ENCODE assay signal across 9 cellular contexts in the genomic region with DNA sequence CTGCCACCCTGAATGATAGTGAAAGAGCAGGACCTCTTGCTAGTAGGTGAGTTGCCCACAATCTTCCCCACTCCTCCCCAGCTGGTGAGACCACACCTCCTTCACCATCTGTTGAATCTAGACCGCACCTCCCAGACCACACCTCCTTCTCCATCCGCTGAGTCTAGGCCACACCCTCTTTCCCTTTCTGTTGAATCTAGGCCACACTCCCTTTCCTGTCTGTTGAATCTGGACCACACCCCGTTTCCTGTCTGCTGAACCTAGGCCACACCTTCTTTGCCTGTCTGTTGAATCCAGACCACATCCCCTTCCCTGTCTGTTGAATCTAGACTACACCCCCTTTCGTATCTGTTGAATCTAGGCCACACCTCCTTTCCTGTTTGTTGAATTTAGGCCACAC.
DNase-seq lines count a peak whose midpoint lies in the region; ATAC-seq and TF ChIP-seq lines count a peak whose summit lies in the region.
"Had no signal": no experiment of that assay in that cellular context is flagged by ENCODE, and none has a peak within 500 bp of the region (broad histone marks: within the 10 kb centered on the region; RNA-seq: fewer than 3 reads in every experiment).

No MANE protein-coding gene starts in this region.

- H3K36me3 ChIP-seq in right atrium auricular region = no peaks in the 10 kb centered on the region

- no peak for TF ChIP-seq CTCF in right atrium auricular region (IDR thresholded peaks at IDR 0.05)
- TF ChIP-seq CTCF in activated B cell treated with CpG ODN at 0.5 μM for 24 hours (IDR thresholded peaks at IDR 0.05) = no peak

- H3K27me3 ChIP-seq in right atrium auricular region = no peaks in the 10 kb centered on the region

- CTCF ChIA-PET in activated B cell treated with CpG ODN at 0.5 μM for 24 hours (lab: Charles Lee) = no interaction called here

- H3K36me3 Mint-ChIP-seq in activated B cell treated with CpG ODN at 0.5 μM for 24 hours (ENCODE audit: low read depth) = no peaks in the 10 kb centered on the region

- no peaks in the 10 kb centered on the region for H3K4me1 ChIP-seq in right atrium auricular region
- H3K4me1 ChIP-seq: psoas muscle had no signal

- POLR2A ChIA-PET in activated B cell treated with CpG ODN at 0.5 μM for 24 hours (lab: Charles Lee) = no interaction called here

- no peaks in the 10 kb centered on the region for H3K9me3 ChIP-seq in right atrium auricular region
- H3K9me3 ChIP-seq: psoas muscle had no signal

- H3K27ac ChIP-seq in right atrium auricular region = no peak overlapping the region
- H3K27ac ChIP-seq: psoas muscle had no signal

- H3K9me3 Mint-ChIP-seq in activated B cell treated with CpG ODN at 0.5 μM for 24 hours = peaks cover 6% of the 10 kb centered on the region

- ATAC-seq in Right ventricle myocardium inferior (peak; percentile 37), HG03521 (IDR thresholded peaks at IDR 0.05; ENCODE audit: unreplicated experiment) (peak; percentile 63), activated B cell treated with CpG ODN at 0.5 μM for 24 hours (ENCODE audit: low read depth) (peak; percentile 40)

- no peak overlapping the region for H3K4me3 ChIP-seq in right atrium auricular region
- H3K4me3 ChIP-seq: psoas muscle had no signal

- intact Hi-C loops in Right ventricle myocardium inferior (cut with DNase I) (no loop called here), activated B cell treated with CpG ODN at 0.5 μM for 24 hours (cut with micrococcal nuclease) (no loop called here)

- H3K4me3 Mint-ChIP-seq in activated B cell treated with CpG ODN at 0.5 μM for 24 hours = no peak overlapping the region

- H3K27ac Mint-ChIP-seq in activated B cell treated with CpG ODN at 0.5 μM for 24 hours = no peak overlapping the region

- no peaks in the 10 kb centered on the region for H3K27me3 Mint-ChIP-seq in activated B cell treated with CpG ODN at 0.5 μM for 24 hours

- H3K4me1 Mint-ChIP-seq in activated B cell treated with CpG ODN at 0.5 μM for 24 hours = peaks cover 7% of the 10 kb centered on the region

- DNase-seq in Right ventricle myocardium inferior (ENCODE audit: missing footprints) = no peak
- DNase-seq in right atrium auricular region (ENCODE audit: low spot score) = no peak
- no peak for DNase-seq in activated B cell treated with CpG ODN at 0.5 μM for 24 hours
- DNase-seq in germinal center (ENCODE audit: low spot score) = peak; percentile 5
- no peak for DNase-seq in NCI-H446 treated with DMSO at 0.1 percent for 48 hours (lab: John Stamatoyannopoulos, UW)
- no peak for DNase-seq in GF-D8 (lab: John Stamatoyannopoulos, UW)
- no peak for DNase-seq in medulla oblongata (ENCODE audit: extremely low spot score)
- DNase-seq: psoas muscle had no signal
